Comparison of ENCODE assay signal across 8 cellular contexts in the genomic region with DNA sequence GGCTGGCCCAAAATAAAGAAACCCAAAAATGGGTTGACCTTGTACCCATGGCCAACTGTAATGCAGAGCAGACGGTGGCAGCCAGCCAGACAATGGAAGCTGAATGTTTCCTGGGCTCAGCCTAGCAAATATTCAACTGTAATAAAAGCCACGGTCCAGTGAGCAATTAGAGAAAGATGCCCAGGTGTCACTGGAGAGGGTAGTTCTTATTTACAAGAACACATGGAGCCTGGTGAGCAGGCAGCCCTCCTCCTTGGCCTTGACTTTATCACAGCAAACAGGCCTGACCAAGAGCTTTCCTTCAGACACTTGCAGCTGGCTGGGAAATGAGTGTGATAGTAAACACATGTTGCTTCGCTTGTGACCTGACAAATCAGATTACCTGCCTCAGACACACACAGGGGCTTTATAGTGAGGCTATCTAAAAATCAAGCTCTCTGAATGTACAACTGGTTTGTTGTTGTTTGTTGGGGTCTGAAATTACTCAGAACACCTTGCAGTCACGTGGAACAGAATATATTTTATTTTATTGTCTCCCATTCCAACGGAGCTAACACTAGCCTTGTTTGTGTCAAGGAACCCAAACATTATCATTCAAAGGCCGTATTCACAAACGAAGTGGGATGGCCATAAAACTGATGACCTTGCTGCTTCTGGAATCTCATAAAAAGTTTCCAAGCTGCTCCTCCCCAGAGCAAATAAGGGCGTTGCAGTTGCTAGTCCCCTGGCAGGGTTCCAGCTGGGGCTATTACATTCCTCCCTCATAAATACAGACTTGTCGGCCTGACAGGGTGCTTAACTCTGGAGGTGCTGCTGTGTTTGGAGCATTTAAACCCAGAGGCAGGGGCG.
A peak's percentile ranks its signal among the peaks of the same experiment; 100 is the strongest.
DNase-seq lines count a peak whose midpoint lies in the region; ATAC-seq and TF ChIP-seq lines count a peak whose summit lies in the region.

No MANE protein-coding gene starts in this region.

- no peak for ATAC-seq in HG03342 (IDR thresholded peaks at IDR 0.05; ENCODE audit: unreplicated experiment)

- no peak for TF ChIP-seq POLR2A in stomach (IDR thresholded peaks at IDR 0.05)

- intact Hi-C loops in left ventricle myocardium inferior (cut with micrococcal nuclease) = no loop called here
- intact Hi-C loops in stomach (cut with DNase I; ENCODE audit: low total_unique reads) = no loop called here

- H3K36me3 ChIP-seq in left ventricle myocardium inferior (no peaks in the 10 kb centered on the region), stomach (no peaks in the 10 kb centered on the region)

- WGBS in stomach, 5 donors = 18 to 28% (median 19%) methylated on average over 10 of the region's 10 CpGs

- H3K4me1 ChIP-seq in left ventricle myocardium inferior (peaks cover 22% of the 10 kb centered on the region), stomach (peaks cover 12 to 33% (median 18%) of the 10 kb centered on the region in 4 donors)

- no peaks in the 10 kb centered on the region for H3K27me3 ChIP-seq in left ventricle myocardium inferior (ENCODE audit: low read depth)
- no peaks in the 10 kb centered on the region for H3K27me3 ChIP-seq in stomach

- H3K27ac ChIP-seq in 22Rv1 (peak overlapping the region; percentile 78), left ventricle myocardium inferior (replicated peaks) (peak overlapping the region; percentile 68), stomach (peak overlapping the region; percentile 17 to 69 (median 66))

- TF ChIP-seq EP300 in stomach (IDR thresholded peaks at IDR 0.05) = no peak

- peak; percentile 97 for DNase-seq in LoVo (ENCODE audit: low spot score)
- DNase-seq in SHP77 (lab: John Stamatoyannopoulos, UW) = peak; percentile 81
- peak; percentile 68 for DNase-seq in left ventricle myocardium inferior
- peak; percentile 93 for DNase-seq in stomach
- no peak for DNase-seq in NOMO-1 (lab: John Stamatoyannopoulos, UW; ENCODE audit: unreplicated experiment in 2 of 2)
- no peak for DNase-seq in inferior parietal cortex (ENCODE audit: extremely low spot score)

- H3K4me3 ChIP-seq in left ventricle myocardium inferior = no peak overlapping the region
- no peak overlapping the region for H3K4me3 ChIP-seq in stomach

- H3K9me3 ChIP-seq in left ventricle myocardium inferior (replicated peaks) = no peaks in the 10 kb centered on the region
- no peaks in the 10 kb centered on the region for H3K9me3 ChIP-seq in stomach

- TF ChIP-seq CTCF in 22Rv1 (IDR thresholded peaks at IDR 0.05) = no peak
- no peak for TF ChIP-seq CTCF in left ventricle myocardium inferior (IDR thresholded peaks at IDR 0.05; ENCODE audit: borderline replicate concordance)
- no peak for TF ChIP-seq CTCF in stomach (IDR thresholded peaks at IDR 0.05)

Comparison
In these comparisons a context has a peak if more than half of its experiments do, and no peak if none do; other contexts are left out.
1. DNase-seq: peak in LoVo (single experiment), SHP77 (2 of 2), left ventricle myocardium inferior (single experiment) and stomach (single experiment); none in NOMO-1 (0 of 2) and inferior parietal cortex (single experiment).
2. Peak in every context shown above with its lines, with median percentiles within 50 percentile points of each other: H3K27ac ChIP-seq.